Comparison of ENCODE assay signal across 16 cellular contexts in the genomic region with DNA sequence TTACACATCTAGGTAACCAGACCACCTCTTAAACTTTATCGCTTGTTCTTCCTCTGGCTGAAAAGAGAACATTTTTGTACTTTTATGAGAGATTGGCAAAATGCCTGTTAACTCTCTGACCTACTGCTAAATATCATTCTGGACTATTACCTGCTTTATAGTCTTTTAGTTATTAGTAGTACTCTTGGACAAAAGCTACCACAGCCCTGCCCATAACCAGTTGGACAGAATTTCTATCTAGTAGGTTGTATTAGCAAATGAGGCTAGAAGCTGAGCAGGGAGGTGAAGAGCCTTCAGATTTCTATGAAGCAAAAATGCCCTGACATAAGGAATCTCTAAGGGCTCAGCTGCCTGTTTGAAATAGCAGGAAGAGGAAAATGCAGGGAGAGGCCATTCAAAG.
DNase-seq lines count a peak whose midpoint lies in the region; ATAC-seq and TF ChIP-seq lines count a peak whose summit lies in the region.
"Had no signal": no experiment of that assay in that cellular context is flagged by ENCODE, and none has a peak within 500 bp of the region (broad histone marks: within the 10 kb centered on the region; RNA-seq: fewer than 3 reads in every experiment).

No MANE protein-coding gene starts in this region.

- H3K27me3 ChIP-seq in left ventricle myocardium inferior (ENCODE audit: low read depth) (no peaks in the 10 kb centered on the region), heart right ventricle (no peaks in the 10 kb centered on the region)

- H3K4me3 Mint-ChIP-seq in nephron: no peak overlapping the region
- H3K4me3 Mint-ChIP-seq: CD4-positive, alpha-beta T cell had no signal

- H3K27ac ChIP-seq in left ventricle myocardium inferior (replicated peaks) (peak overlapping the region; percentile 42), heart right ventricle (peak overlapping the region in 3 of 10 donors; percentile 14 to 67 (median 41))
- H3K27ac ChIP-seq: 22Rv1, A549, C4-2B, GM23248 had no signal

- H3K4me1 ChIP-seq in left ventricle myocardium inferior: no peaks in the 10 kb centered on the region
- H3K4me1 ChIP-seq in heart right ventricle: peaks cover 0 to 10% (median 0%) of the 10 kb centered on the region in 9 donors
- H3K4me1 ChIP-seq: A549, Caco-2, HAP-1 had no signal

- H3K4me3 ChIP-seq in left ventricle myocardium inferior: no peak overlapping the region
- no peak overlapping the region for H3K4me3 ChIP-seq in heart right ventricle
- H3K4me3 ChIP-seq in fibroblast of villous mesenchyme (ENCODE audit: low read depth, low read length): no peak overlapping the region
- H3K4me3 ChIP-seq: A549, GM23248, HAP-1 had no signal

- WGBS in heart right ventricle, 2 donors: 85 to 91% methylated on average over 1 of the region's 1 CpG

- H3K36me3 ChIP-seq in left ventricle myocardium inferior (no peaks in the 10 kb centered on the region), heart right ventricle (no peaks in the 10 kb centered on the region)
- H3K36me3 ChIP-seq: HAP-1 had no signal

- H3K9me3 Mint-ChIP-seq in nephron: peaks cover 9% of the 10 kb centered on the region
- H3K9me3 Mint-ChIP-seq: CD4-positive, alpha-beta T cell had no signal

- intact Hi-C loops in left ventricle myocardium inferior (cut with micrococcal nuclease): no loop called here
- intact Hi-C loops in heart right ventricle (cut with DNase I): loop anchor here in 2 of 10 donors (10.0 kb wide), 2 partner anchors 110 to 1240 kb away; a partner anchor contains a TSS

- H3K4me1 Mint-ChIP-seq in nephron: peaks cover 40% of the 10 kb centered on the region

- H3K27me3 Mint-ChIP-seq in nephron (ENCODE audit: low read depth): no peaks in the 10 kb centered on the region

- H3K9me3 ChIP-seq in left ventricle myocardium inferior (replicated peaks) (peaks cover 4% of the 10 kb centered on the region), heart right ventricle (no peaks in the 10 kb centered on the region)
- H3K9me3 ChIP-seq: A549, Caco-2, HAP-1 had no signal

- TF ChIP-seq CTCF in left ventricle myocardium inferior (IDR thresholded peaks at IDR 0.05; ENCODE audit: borderline replicate concordance) (no peak), heart right ventricle (IDR thresholded peaks at IDR 0.05) (no peak), fibroblast of villous mesenchyme (IDR thresholded peaks at IDR 0.05; ENCODE audit: insufficient read depth, low read depth, low read length) (no peak), nephron (IDR thresholded peaks at IDR 0.05; ENCODE audit: unreplicated experiment in 3 of 3) (no peak)

- H3K36me3 Mint-ChIP-seq in nephron (ENCODE audit: low read depth): no peaks in the 10 kb centered on the region

- ATAC-seq in heart right ventricle: no peak
- ATAC-seq: A549 had no signal

- H3K27ac Mint-ChIP-seq in nephron: peak overlapping the region in 2 of 3 experiments; percentile 2 to 8
- H3K27ac Mint-ChIP-seq: CD4-positive, alpha-beta T cell had no signal

- DNase-seq in left ventricle myocardium inferior (no peak), heart right ventricle (no peak), fibroblast of villous mesenchyme (ENCODE audit: low read depth) (peak; percentile 74), SIG-M5 treated with dmso at 0.1 percent for 504 hours (lab: John Stamatoyannopoulos, UW; ENCODE audit: unreplicated experiment) (no peak), NCI-H345 (lab: John Stamatoyannopoulos, UW) (no peak), ecto neural progenitor cell (ENCODE audit: low spot score) (no peak), NCI-H128 (lab: John Stamatoyannopoulos, UW; ENCODE audit: unreplicated experiment) (no peak)
- DNase-seq: AML-193; Caco-2; CD4-positive, alpha-beta T cell; GM23248 had no signal
